Comparison of ENCODE assay signal across 18 cellular contexts in genomic region chr11:81707881-81708280, GRCh38.
A peak's percentile ranks its signal among the peaks of the same experiment; 100 is the strongest.
DNase-seq lines count a peak whose midpoint lies in the region; TF ChIP-seq lines count a peak whose summit lies in the region.
"Had no signal": no experiment of that assay in that cellular context is flagged by ENCODE, and none has a peak within 500 bp of the region (broad histone marks: within the 10 kb centered on the region; RNA-seq: fewer than 3 reads in every experiment).

No MANE protein-coding gene starts in this region.

- H3K4me3 ChIP-seq in Loucy (ENCODE audit: low read length, poor library complexity, severe bottlenecking) (no peak overlapping the region), brain microvascular endothelial cell (ENCODE audit: low read depth, low read length) (no peak overlapping the region)
- H3K4me3 ChIP-seq: BLaER1 treated with 17β-estradiol and CSF1 and Interleukin-3, amounts not matched to agents 10 nM and 100 nM; SJSA1; suprapubic skin had no signal

- no peaks in the 10 kb centered on the region for H3K36me3 Mint-ChIP-seq in neural crest cell (ENCODE audit: low read depth)

- no peaks in the 10 kb centered on the region for H3K9me2 ChIP-seq in Loucy (replicated peaks; ENCODE audit: low read depth, low read length)

- H3K9me3 Mint-ChIP-seq in neural crest cell = peaks cover 2% of the 10 kb centered on the region
- H3K9me3 Mint-ChIP-seq: central memory CD8-positive, alpha-beta T cell had no signal

- no peaks in the 10 kb centered on the region for H3K27me3 ChIP-seq in Loucy (ENCODE audit: insufficient read depth, low read length, poor library complexity, severe bottlenecking)
- H3K27me3 ChIP-seq in brain microvascular endothelial cell (replicated peaks) = no peaks in the 10 kb centered on the region
- H3K27me3 ChIP-seq: BLaER1 treated with 17β-estradiol and CSF1 and Interleukin-3, amounts not matched to agents 10 nM and 100 nM; SJSA1; suprapubic skin had no signal

- H3K36me3 ChIP-seq in Loucy (ENCODE audit: insufficient read depth, low read length) (no peaks in the 10 kb centered on the region), brain microvascular endothelial cell (replicated peaks) (no peaks in the 10 kb centered on the region)
- H3K36me3 ChIP-seq: BLaER1 treated with 17β-estradiol and CSF1 and Interleukin-3, amounts not matched to agents 10 nM and 100 nM; SJSA1; suprapubic skin had no signal

- H3K27ac Mint-ChIP-seq in neural crest cell (ENCODE audit: unreplicated experiment) = no peak overlapping the region
- H3K27ac Mint-ChIP-seq: activated CD8-positive, alpha-beta T cell treated with anti-CD3 and anti-CD28 coated beads for 36 hours; activated naive CD8-positive, alpha-beta T cell treated with anti-CD3 and anti-CD28 coated beads, Interleukin-2, amount 50 U/mL, for 24 hours; activated T-cell treated with anti-CD3 and anti-CD28 coated beads, Interleukin-2, amount 50 U/mL, for 72 hours had no signal

- TF ChIP-seq CTCF in GM12873 (IDR thresholded peaks at IDR 0.05; ENCODE audit: insufficient read depth, low read depth, low read length, missing control alignments) (peak; percentile 64), Loucy (conservative IDR thresholded peaks at IDR 0.05; ENCODE audit: low read length) (peak; percentile 36; the same call in 1 of the 2 replicates), brain microvascular endothelial cell (IDR thresholded peaks at IDR 0.05; ENCODE audit: low read depth, low read length, missing control alignments) (peak; percentile 49), neural crest cell (conservative IDR thresholded peaks at IDR 0.05) (peak; percentile 26)

- no peak for DNase-seq in brain microvascular endothelial cell
- no peak for DNase-seq in neural crest cell (ENCODE audit: low read depth, low spot score)
- DNase-seq in Kasumi-1 (lab: John Stamatoyannopoulos, UW) = no peak
- no peak for DNase-seq in GM03348 (ENCODE audit: low spot score)
- no peak for DNase-seq in NCI-H2029 (lab: John Stamatoyannopoulos, UW)
- DNase-seq: activated CD8-positive, alpha-beta T cell treated with anti-CD3 and anti-CD28 coated beads for 36 hours; activated naive CD8-positive, alpha-beta T cell treated with anti-CD3 and anti-CD28 coated beads, Interleukin-2, amount 50 U/mL, for 24 hours; activated T-cell treated with anti-CD3 and anti-CD28 coated beads, Interleukin-2, amount 50 U/mL, for 72 hours; DMS79; mesenchymal stem cell; NCI-H1105 treated with DMSO at 0.1 percent for 48 hours; right cardiac atrium had no signal

- no peaks in the 10 kb centered on the region for H3K4me1 Mint-ChIP-seq in neural crest cell
- H3K4me1 Mint-ChIP-seq: activated naive CD8-positive, alpha-beta T cell treated with anti-CD3 and anti-CD28 coated beads, Interleukin-2, amount 50 U/mL, for 24 hours; central memory CD8-positive, alpha-beta T cell had no signal

- H4K20me1 ChIP-seq in Loucy (ENCODE audit: insufficient read depth, low read length, poor library complexity, severe bottlenecking) = no peaks in the 10 kb centered on the region
- H4K20me1 ChIP-seq: BLaER1 treated with 17β-estradiol and CSF1 and Interleukin-3, amounts not matched to agents 10 nM and 100 nM had no signal

- no peak overlapping the region for H3K9ac ChIP-seq in Loucy (ENCODE audit: low read depth, low read length, poor library complexity, severe bottlenecking)
- H3K9ac ChIP-seq: BLaER1 treated with 17β-estradiol and CSF1 and Interleukin-3, amounts not matched to agents 10 nM and 100 nM had no signal

- in situ Hi-C loops in brain microvascular endothelial cell (cut with HindIII; ENCODE audit: low pct_ligation_motif_present, low sequenced_read_pairs) = no loop called here

- H3K9me3 ChIP-seq in Loucy (ENCODE audit: insufficient read depth, low read depth, low read length) = no peaks in the 10 kb centered on the region
- H3K9me3 ChIP-seq: SJSA1, suprapubic skin had no signal

- peaks cover 2% of the 10 kb centered on the region for H3K27me3 Mint-ChIP-seq in neural crest cell (ENCODE audit: low read depth)
- H3K27me3 Mint-ChIP-seq: activated CD8-positive, alpha-beta T cell treated with anti-CD3 and anti-CD28 coated beads for 36 hours had no signal

- H3K4me3 Mint-ChIP-seq in neural crest cell = no peak overlapping the region
- H3K4me3 Mint-ChIP-seq: activated CD8-positive, alpha-beta T cell treated with anti-CD3 and anti-CD28 coated beads for 36 hours; activated naive CD8-positive, alpha-beta T cell treated with anti-CD3 and anti-CD28 coated beads, Interleukin-2, amount 50 U/mL, for 24 hours; activated T-cell treated with anti-CD3 and anti-CD28 coated beads, Interleukin-2, amount 50 U/mL, for 72 hours; central memory CD8-positive, alpha-beta T cell had no signal

- H3K4me2 ChIP-seq in Loucy (ENCODE audit: low read depth, low read length, poor library complexity, severe bottlenecking) = no peak overlapping the region
- H3K4me2 ChIP-seq: BLaER1 treated with 17β-estradiol and CSF1 and Interleukin-3, amounts not matched to agents 10 nM and 100 nM had no signal

- no peaks in the 10 kb centered on the region for H3K4me1 ChIP-seq in Loucy (ENCODE audit: insufficient read depth, low read length, poor library complexity, severe bottlenecking)
- H3K4me1 ChIP-seq: BLaER1 treated with 17β-estradiol and CSF1 and Interleukin-3, amounts not matched to agents 10 nM and 100 nM; SJSA1; suprapubic skin had no signal

- H3F3A ChIP-seq in Loucy (ENCODE audit: low read depth) = no peaks in the 10 kb centered on the region

- no peaks in the 10 kb centered on the region for H3K79me2 ChIP-seq in Loucy (ENCODE audit: insufficient read depth, low read length)

- H3K27ac ChIP-seq in brain microvascular endothelial cell = no peak overlapping the region
- H3K27ac ChIP-seq: BLaER1 treated with 17β-estradiol and CSF1 and Interleukin-3, amounts not matched to agents 10 nM and 100 nM; SJSA1; suprapubic skin had no signal

- no peak overlapping the region for H2AFZ ChIP-seq in Loucy (ENCODE audit: low read length)
